ENCODE assay signal across 24 cellular contexts in genomic region chr11:47276923-47277322, GRCh38.
"Had no signal": no experiment of that assay in that cellular context is flagged by ENCODE, and none has a peak within 500 bp of the region (broad histone marks: within the 10 kb centered on the region; RNA-seq: fewer than 3 reads in every experiment).

No MANE protein-coding gene starts in this region.

- DNase-seq: activated CD4-positive, alpha-beta T cell treated with anti-CD3 and anti-CD28 coated beads for 4 hours; activated CD8-positive, alpha-beta T cell treated with anti-CD3 and anti-CD28 coated beads for 36 hours; activated effector memory CD4-positive, alpha-beta T cell treated with Interleukin-2 at 50 U/mL for 16 hours; activated naive CD4-positive, alpha-beta T cell; activated T-cell treated with anti-CD3 and anti-CD28 coated beads, Interleukin-2, amount 50 U/mL, for 24 hours; amniotic stem cell; Kasumi-1; NCI-H1105; NCI-H1436; NCI-H1694 treated with DMSO at 0.1 percent for 48 hours; NCI-H2029 treated with DMSO at 0.1 percent for 48 hours; NCI-H446; NCI-H524; RPMI8226; T-helper 1 cell had no signal

- H3K4me3 ChIP-seq: SK-N-MC had no signal

- H3K27me3 Mint-ChIP-seq: activated CD8-positive, alpha-beta T cell treated with anti-CD3 and anti-CD28 coated beads for 36 hours; activated naive CD4-positive, alpha-beta T cell treated with anti-CD3 and anti-CD28 coated beads, Interleukin-2, amount 50 U/mL, for 24 hours; activated T-cell treated with anti-CD3 and anti-CD28 coated beads, Interleukin-2, amount 50 U/mL, for 24 hours; brain; central memory CD8-positive, alpha-beta T cell had no signal

- ATAC-seq: activated CD4-positive, CD25-positive, alpha-beta regulatory T cell treated with anti-CD3 and anti-CD28 coated beads, Interleukin-2, amount 50 U/mL, for 24 hours; activated CD8-positive, alpha-beta T cell treated with anti-CD3 and anti-CD28 coated beads for 36 hours; Panc1; Right ventricle myocardium inferior had no signal

- H3K27ac ChIP-seq: SK-N-MC had no signal

- H3K27ac Mint-ChIP-seq: activated CD8-positive, alpha-beta T cell treated with anti-CD3 and anti-CD28 coated beads for 36 hours; activated T-helper 1 cell treated with anti-CD3 and anti-CD28 coated beads, Interleukin-12 subunit alpha, Interleukin-12 subunit beta, Interleukin-2, Interleukin-4 antibody, amounts not matched to agents 30 ng/mL and 10 ng/mL and 1 ng/mL, durations not matched to agents 14 hours and 24 hours and 36 hours; brain had no signal

- FAIRE-seq: astrocyte had no signal

- H3K4me3 Mint-ChIP-seq: activated CD8-positive, alpha-beta T cell treated with anti-CD3 and anti-CD28 coated beads for 36 hours; activated naive CD4-positive, alpha-beta T cell treated with anti-CD3 and anti-CD28 coated beads, Interleukin-2, amount 50 U/mL, for 24 hours; activated T-cell treated with anti-CD3 and anti-CD28 coated beads, Interleukin-2, amount 50 U/mL, for 24 hours; activated T-helper 1 cell treated with anti-CD3 and anti-CD28 coated beads, Interleukin-12 subunit alpha, Interleukin-12 subunit beta, Interleukin-2, Interleukin-4 antibody, amounts not matched to agents 30 ng/mL and 10 ng/mL and 1 ng/mL, durations not matched to agents 14 hours and 24 hours and 36 hours; brain; central memory CD8-positive, alpha-beta T cell had no signal

- H3K9me3 Mint-ChIP-seq: activated CD8-positive, alpha-beta T cell treated with anti-CD3 and anti-CD28 coated beads for 36 hours; activated naive CD4-positive, alpha-beta T cell treated with anti-CD3 and anti-CD28 coated beads, Interleukin-2, amount 50 U/mL, for 24 hours; activated T-cell treated with anti-CD3 and anti-CD28 coated beads, Interleukin-2, amount 50 U/mL, for 24 hours; activated T-helper 1 cell treated with anti-CD3 and anti-CD28 coated beads, Interleukin-12 subunit alpha, Interleukin-12 subunit beta, Interleukin-2, Interleukin-4 antibody, amounts not matched to agents 30 ng/mL and 10 ng/mL and 1 ng/mL, durations not matched to agents 14 hours and 24 hours and 36 hours; brain; central memory CD8-positive, alpha-beta T cell had no signal
